Comparison of ENCODE assay signal across 8 cellular contexts in genomic region chr1:110210604-110211502, GRCh38. TPM values are rescaled to one million over a fixed set of nuclear protein-coding genes. Genes with fewer than 3 reads are reported as not detected.
A peak's percentile ranks its signal among the peaks of the same experiment; 100 is the strongest.
DNase-seq lines count a peak whose midpoint lies in the region; ATAC-seq and TF ChIP-seq lines count a peak whose summit lies in the region.

No MANE protein-coding gene starts in this region.

- TF ChIP-seq CTCF in BE2C (IDR thresholded peaks at IDR 0.05; ENCODE audit: low read depth, low read length): no peak
- TF ChIP-seq CTCF in sigmoid colon (IDR thresholded peaks at IDR 0.05): no peak

- no peak for TF ChIP-seq EP300 in sigmoid colon (IDR thresholded peaks at IDR 0.05)

- H3K9me3 Mint-ChIP-seq in activated naive CD8-positive, alpha-beta T cell treated with anti-CD3 and anti-CD28 coated beads for 36 hours: no peaks in the 10 kb centered on the region

- peak overlapping the region; percentile 23; the same call in 1 of the 2 replicates for H3K9ac ChIP-seq in HUES64 (ENCODE audit: low read depth, low read length)

- H3K27me3 ChIP-seq in BE2C (peaks cover 7% of the 10 kb centered on the region), HUES64 (ENCODE audit: insufficient read depth, low read length) (peaks cover 43% of the 10 kb centered on the region), right cardiac atrium (ENCODE audit: control insufficient read depth, insufficient read depth) (no peaks in the 10 kb centered on the region), sigmoid colon (peaks cover 0 to 15% (median 0%) of the 10 kb centered on the region in 3 donors)

- peaks cover 51% of the 10 kb centered on the region for H3K4me1 Mint-ChIP-seq in activated naive CD8-positive, alpha-beta T cell treated with anti-CD3 and anti-CD28 coated beads for 36 hours

- ATAC-seq in GM19395 (IDR thresholded peaks at IDR 0.05; ENCODE audit: unreplicated experiment): peak; percentile 5
- ATAC-seq in right cardiac atrium: peak; percentile 7 to 29

- WGBS in HUES64: under 1% methylated on average over 101 of the region's 101 CpGs
- under 1% methylated on average over 101 of the region's 101 CpGs for WGBS in right cardiac atrium
- 0 to 1% methylated on average over 101 of the region's 101 CpGs for WGBS in sigmoid colon, 2 donors

- intact Hi-C loops in right cardiac atrium (cut with DNase I) (no loop called here), sigmoid colon (cut with DNase I) (no loop called here)

- H3K4me3 ChIP-seq in BE2C (ENCODE audit: low read depth, low read length): peak overlapping the region; percentile 63
- peak overlapping the region; percentile 61 for H3K4me3 ChIP-seq in HUES64 (ENCODE audit: low read length)
- H3K4me3 ChIP-seq in right cardiac atrium (ENCODE audit: low read length): peak overlapping the region; percentile 65
- H3K4me3 ChIP-seq in sigmoid colon: peak overlapping the region; percentile 52 to 83 (median 76)

- peak overlapping the region; percentile 87 for H3K4me3 Mint-ChIP-seq in activated naive CD8-positive, alpha-beta T cell treated with anti-CD3 and anti-CD28 coated beads for 36 hours

- DNase-seq in BE2C (peak; percentile 60), SKM-1 (lab: John Stamatoyannopoulos, UW; ENCODE audit: unreplicated experiment) (peak; percentile 36), right cardiac atrium (peak; percentile 55 to 81 (median 77)), sigmoid colon (peak; percentile 76), NCI-H2196 treated with DMSO at 0.1 percent for 48 hours (lab: John Stamatoyannopoulos, UW; ENCODE audit: unreplicated experiment) (no peak)
- DNase-seq in activated naive CD8-positive, alpha-beta T cell treated with anti-CD3 and anti-CD28 coated beads for 36 hours: peak; percentile 60

- no peaks in the 10 kb centered on the region for H3K36me3 Mint-ChIP-seq in activated naive CD8-positive, alpha-beta T cell treated with anti-CD3 and anti-CD28 coated beads for 36 hours

- H3K27ac ChIP-seq in HUES64 (ENCODE audit: low read depth, low read length): no peak overlapping the region; the same call in 1 of the 2 replicates
- peak overlapping the region; percentile 19 for H3K27ac ChIP-seq in right cardiac atrium (ENCODE audit: low read length)
- peak overlapping the region; percentile 76 to 90 (median 80) for H3K27ac ChIP-seq in sigmoid colon

- no peaks in the 10 kb centered on the region for H3K9me3 ChIP-seq in BE2C
- no peaks in the 10 kb centered on the region for H3K9me3 ChIP-seq in HUES64 (ENCODE audit: insufficient read depth, low read depth, low read length)
- no peaks in the 10 kb centered on the region for H3K9me3 ChIP-seq in right cardiac atrium (ENCODE audit: control insufficient read depth, low read length)
- H3K9me3 ChIP-seq in sigmoid colon: no peaks in the 10 kb centered on the region

- TF ChIP-seq POLR2A in sigmoid colon (IDR thresholded peaks at IDR 0.05): no peak

- H3K4me1 ChIP-seq in BE2C: peaks cover 38% of the 10 kb centered on the region
- peaks cover 17% of the 10 kb centered on the region for H3K4me1 ChIP-seq in HUES64 (ENCODE audit: insufficient read depth, low read length)
- H3K4me1 ChIP-seq in right cardiac atrium (ENCODE audit: control insufficient read depth, insufficient read depth, low read length): peaks cover 4% of the 10 kb centered on the region
- H3K4me1 ChIP-seq in sigmoid colon: peaks cover 0 to 30% (median 21%) of the 10 kb centered on the region in 4 donors

- H3K36me3 ChIP-seq in BE2C: no peaks in the 10 kb centered on the region
- H3K36me3 ChIP-seq in HUES64 (ENCODE audit: insufficient read depth, low read length): no peaks in the 10 kb centered on the region
- no peaks in the 10 kb centered on the region for H3K36me3 ChIP-seq in sigmoid colon

- no peaks in the 10 kb centered on the region for H3K27me3 Mint-ChIP-seq in activated naive CD8-positive, alpha-beta T cell treated with anti-CD3 and anti-CD28 coated beads for 36 hours

- H3K27ac Mint-ChIP-seq in activated naive CD8-positive, alpha-beta T cell treated with anti-CD3 and anti-CD28 coated beads for 36 hours: peak overlapping the region; percentile 80

RNA-seq across cellular contexts. Expression of gene KCNC4, which starts 0.7 kb away (rescaled TPM):
- polyA plus RNA-seq in BE2C (2012; ENCODE audit: insufficient read depth, insufficient read length, low read depth): 3.6 TPM
- polyA plus RNA-seq in HUES64 (2013, experiment 1 of 2): 3.2 TPM
- 4.1 TPM for polyA plus RNA-seq in HUES64 (2013, experiment 2 of 2)
- total RNA-seq in activated naive CD8-positive, alpha-beta T cell treated with anti-CD3 and anti-CD28 coated beads for 36 hours: 1 to 10 TPM; 6.9 to 8.0 TPM
- total RNA-seq in right cardiac atrium (1 to 10 TPM; 6.5 to 8.5 (median 7.0) TPM), sigmoid colon (1 to 10 TPM; 1.8 to 6.4 (median 3.2) TPM)
- polyA plus RNA-seq in right cardiac atrium (4.1 TPM), sigmoid colon (1 to 10 TPM in 1 of 3 donors, under 1 TPM in 2; 0.60 to 3.6 (median 0.69) TPM)
